Comparison of ENCODE assay signal across 31 cellular contexts in the genomic region with DNA sequence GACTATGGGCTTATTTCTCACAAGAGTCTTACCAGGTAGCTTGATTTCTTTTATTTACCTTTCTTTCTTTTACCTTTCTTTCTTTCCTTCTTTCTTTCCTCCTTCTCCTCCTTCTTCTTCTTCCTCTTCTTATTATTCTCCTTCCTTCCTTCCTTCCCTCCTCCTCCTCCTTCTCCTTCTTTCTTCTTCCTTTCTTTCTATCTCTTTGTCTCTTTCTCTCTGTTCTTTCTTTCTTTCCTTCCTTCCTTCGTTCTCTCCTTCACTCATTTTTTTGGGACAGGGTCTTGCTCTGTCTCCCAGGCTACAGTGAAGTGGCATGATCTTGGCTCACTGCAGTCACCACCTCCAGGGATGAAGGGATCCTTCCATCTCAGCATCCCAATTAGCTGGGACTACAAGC.
"Had no signal": no experiment of that assay in that cellular context is flagged by ENCODE, and none has a peak within 500 bp of the region (broad histone marks: within the 10 kb centered on the region; RNA-seq: fewer than 3 reads in every experiment).

No MANE protein-coding gene starts in this region.

- H3K36me3 Mint-ChIP-seq: natural killer cell; neural progenitor cell; stimulated activated memory B cell treated with anti-CD40 and anti-IgM and Interleukin-4, amounts not matched to agents 10 μg/mL and 1 μg/mL and 100 μg/mL, for 72 hours; type B pancreatic cell had no signal

- H3K4me3 ChIP-seq: neural progenitor cell, ovary, psoas muscle, skin epidermis, smooth muscle cell, spleen, suprapubic skin, testis, tibial artery, transverse colon, vagina had no signal

- DNase-seq: natural killer cell; occipital lobe; ovary; posterior cingulate gyrus; psoas muscle; right cardiac atrium; spleen; stimulated activated CD4-positive, alpha-beta T cell treated with anti-CD3 and anti-CD28 coated beads, Interleukin-12 subunit alpha, Interleukin-12 subunit beta, amount 100 ng/mL, for 4 hours; stimulated activated CD4-positive, alpha-beta T cell treated with anti-CD3 and anti-CD28 coated beads, Interleukin-1b, Interleukin-23, amount 100 ng/mL, for 48 hours; stimulated activated CD4-positive, alpha-beta T cell treated with anti-CD3 and anti-CD28 coated beads, Interleukin-4, amount 100 ng/mL, for 1 hour; stimulated activated CD4-positive, alpha-beta T cell treated with anti-CD3 and anti-CD28 coated beads, Interleukin-4, amount 100 ng/mL, for 4 hours; stimulated activated CD8-positive, alpha-beta memory T cell treated with anti-CD3 and anti-CD28 coated beads, Interleukin-4, amount 100 ng/mL, for 48 hours; stimulated activated naive CD4-positive, alpha-beta T cell; stimulated activated naive CD8-positive, alpha-beta T cell treated with anti-CD3 and anti-CD28 coated beads, Interleukin-15, amount 100 ng/mL, for 72 hours; stimulated activated naive CD8-positive, alpha-beta T cell treated with anti-CD3 and anti-CD28 coated beads, Interleukin-15, Interleukin-2, amounts not matched to agents 100 U/mL and 50 U/mL, for 24 hours; substantia nigra; testis; tibial artery; transverse colon had no signal

- H3K27ac ChIP-seq: neural progenitor cell, ovary, parathyroid adenoma, psoas muscle, skin epidermis, spleen, suprapubic skin, testis, tibial artery, transverse colon, vagina had no signal

- H3K4me1 ChIP-seq: neural progenitor cell, parathyroid adenoma, psoas muscle, spleen, suprapubic skin, testis, tibial artery, transverse colon, vagina had no signal

- H3K9me3 Mint-ChIP-seq: neural progenitor cell, type B pancreatic cell had no signal

- H3K27me3 Mint-ChIP-seq: stimulated activated memory B cell treated with anti-CD40 and anti-IgM and Interleukin-4, amounts not matched to agents 10 μg/mL and 1 μg/mL and 100 μg/mL, for 72 hours; stimulated activated naive CD8-positive, alpha-beta T cell treated with anti-CD3 and anti-CD28 coated beads, Interleukin-15, amount 100 ng/mL, for 72 hours had no signal

- H3K4me3 Mint-ChIP-seq: natural killer cell; nephron; neural progenitor cell; stimulated activated memory B cell treated with anti-CD40 and anti-IgM and Interleukin-4, amounts not matched to agents 10 μg/mL and 1 μg/mL and 100 μg/mL, for 72 hours; stimulated activated naive CD8-positive, alpha-beta T cell treated with anti-CD3 and anti-CD28 coated beads, Interleukin-15, amount 100 ng/mL, for 72 hours; type B pancreatic cell had no signal

- H3K27me3 ChIP-seq: neural progenitor cell, ovary, suprapubic skin, testis, transverse colon, vagina had no signal

- H3K27ac Mint-ChIP-seq: natural killer cell; nephron; neural progenitor cell; progenitor cell of endocrine pancreas; stimulated activated memory B cell treated with anti-CD40 and anti-IgM and Interleukin-4, amounts not matched to agents 10 μg/mL and 1 μg/mL and 100 μg/mL, for 72 hours; stimulated activated naive CD8-positive, alpha-beta T cell treated with anti-CD3 and anti-CD28 coated beads, Interleukin-15, amount 100 ng/mL, for 72 hours; type B pancreatic cell had no signal

- H3K79me2 ChIP-seq: parathyroid adenoma had no signal

- FAIRE-seq: urothelium cell line had no signal

- H2AFZ ChIP-seq: neural progenitor cell, parathyroid adenoma had no signal

- H3K36me3 ChIP-seq: neural progenitor cell, ovary, spleen, suprapubic skin, tibial artery, transverse colon, vagina had no signal

- H3K9me3 ChIP-seq: ovary, psoas muscle, spleen, suprapubic skin, testis, tibial artery, transverse colon, vagina had no signal

- H3K4me1 Mint-ChIP-seq: natural killer cell; nephron; neural progenitor cell; stimulated activated memory B cell treated with anti-CD40 and anti-IgM and Interleukin-4, amounts not matched to agents 10 μg/mL and 1 μg/mL and 100 μg/mL, for 72 hours; stimulated activated naive CD8-positive, alpha-beta T cell treated with anti-CD3 and anti-CD28 coated beads, Interleukin-15, amount 100 ng/mL, for 72 hours had no signal

- H3K9ac ChIP-seq: neural progenitor cell, parathyroid adenoma had no signal

- H3K4me2 ChIP-seq: neural progenitor cell, smooth muscle cell had no signal

- ATAC-seq: natural killer cell; psoas muscle; right cardiac atrium; sciatic nerve; stimulated activated memory B cell treated with anti-CD40 and anti-IgM and Interleukin-4, amounts not matched to agents 10 μg/mL and 1 μg/mL and 100 μg/mL, for 72 hours; stimulated activated naive CD8-positive, alpha-beta T cell treated with anti-CD3 and anti-CD28 coated beads, Interleukin-15, amount 100 ng/mL, for 72 hours; stimulated activated naive CD8-positive, alpha-beta T cell treated with anti-CD3 and anti-CD28 coated beads, Interleukin-15, Interleukin-2, amounts not matched to agents 100 U/mL and 50 U/mL, for 24 hours had no signal
